8 cellular contexts compared by ENCODE assay signal in the genomic region with DNA sequence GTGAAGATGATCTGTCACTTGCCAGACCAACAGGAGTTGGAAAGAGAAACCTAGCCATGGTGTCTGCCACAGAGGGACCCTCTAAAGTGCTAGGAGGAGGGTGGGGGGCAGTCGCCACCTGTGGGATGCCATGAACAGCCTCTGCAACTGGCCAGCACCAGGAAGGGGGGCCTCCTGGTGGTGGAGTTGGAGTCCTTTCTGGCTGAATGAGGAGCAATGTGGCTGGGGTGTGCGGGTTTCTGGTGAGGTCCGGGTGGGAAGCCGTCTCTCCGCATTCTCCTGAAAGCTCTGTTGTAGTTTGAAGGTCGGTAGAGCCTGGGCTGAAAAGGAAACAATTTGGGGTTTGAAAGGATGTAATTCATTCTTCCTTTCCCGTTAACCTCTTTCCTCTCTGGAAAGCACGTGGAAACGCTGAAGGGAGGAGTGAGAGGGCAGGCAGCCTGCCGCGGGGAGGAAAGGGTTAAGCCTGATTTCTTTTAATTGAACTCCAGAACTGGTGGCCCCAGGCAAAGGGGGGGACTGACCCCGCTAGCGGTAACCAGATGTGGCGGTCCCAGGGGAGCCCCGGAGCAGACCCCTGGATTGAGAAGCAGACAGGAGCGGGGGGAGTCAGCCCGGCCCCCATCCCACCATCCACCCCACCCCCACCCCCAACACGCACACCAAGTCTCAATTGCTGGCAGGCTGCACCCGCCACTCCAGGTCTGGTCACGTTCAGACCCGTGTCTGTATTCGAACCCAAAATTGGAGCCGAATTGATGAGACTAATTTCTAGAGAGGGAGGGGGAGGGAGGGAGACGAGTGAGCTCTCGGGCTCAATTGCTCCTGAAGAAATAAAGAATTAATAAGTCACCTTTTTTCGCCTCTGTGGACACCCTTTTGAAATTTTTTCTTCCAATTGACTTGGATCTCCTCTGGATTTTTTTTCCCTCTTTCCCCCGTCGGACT. TPM values are rescaled to one million over a fixed set of nuclear protein-coding genes. Genes with fewer than 3 reads are reported as not detected.
DNase-seq lines count a peak whose midpoint lies in the region; ATAC-seq, FAIRE-seq and TF ChIP-seq lines count a peak whose summit lies in the region.

No MANE protein-coding gene starts in this region.

- no peak overlapping the region for H3K27ac Mint-ChIP-seq in WTC11

- H3K4me3 Mint-ChIP-seq in WTC11, result peak overlapping the region; percentile 77

- CTCF ChIA-PET in WTC11 (lab: Charles Lee), result interaction anchor here (1.0 to 2.8 kb wide), 4 partner anchors 66 to 139 kb away, joined by 3 to 10 read pairs (median 4); no protein-coding TSS in a partner anchor

- H3K36me3 ChIP-seq in right atrium auricular region (no peaks in the 10 kb centered on the region), small intestine (ENCODE audit: control insufficient read depth in 2 of 2, insufficient read depth in 2 of 2, low read length in 2 of 2) (no peaks in the 10 kb centered on the region)

- H3K9me3 Mint-ChIP-seq in WTC11, result no peaks in the 10 kb centered on the region

- POLR2A ChIA-PET in WTC11 (lab: Charles Lee), result no interaction called here

- H3K27me3 ChIP-seq in right atrium auricular region (peaks cover 10 to 21% of the 10 kb centered on the region in 2 donors), small intestine (ENCODE audit: control insufficient read depth in 2 of 2, insufficient read depth in 2 of 2, low read length in 2 of 2) (peaks cover 15 to 16% of the 10 kb centered on the region in 2 donors)

- peak overlapping the region; percentile 67 to 68 for H3K4me3 ChIP-seq in right atrium auricular region
- H3K4me3 ChIP-seq in small intestine (ENCODE audit: low read depth in 1 of 2, low read length in 2 of 2), result peak overlapping the region; percentile 55 to 62

- peaks cover 2 to 62% of the 10 kb centered on the region in 2 donors for H3K4me1 ChIP-seq in right atrium auricular region
- no peaks in the 10 kb centered on the region for H3K4me1 ChIP-seq in small intestine (ENCODE audit: control insufficient read depth in 2 of 2, insufficient read depth in 1 of 2, low read depth in 1 of 2, low read length in 1 of 2)

- ATAC-seq in WTC11, result peak; percentile 4
- ATAC-seq in GM18517 (IDR thresholded peaks at IDR 0.05; ENCODE audit: unreplicated experiment), result no peak

- H3K27ac ChIP-seq in right atrium auricular region (peak overlapping the region; percentile 84 to 90), small intestine (ENCODE audit: low read depth in 1 of 2, low read length in 1 of 2) (peak overlapping the region in 1 of 2 donors; percentile 96)

- peaks cover 96% of the 10 kb centered on the region for H3K27me3 Mint-ChIP-seq in WTC11 (ENCODE audit: low read depth)

- no peaks in the 10 kb centered on the region for H3K36me3 Mint-ChIP-seq in WTC11

- DNase-seq in GM19239 (ENCODE audit: insufficient read length, low spot score) (no peak), WTC11 (ENCODE audit: low spot score) (peak; percentile 60), right atrium auricular region (ENCODE audit: low spot score) (no peak), small intestine (no peak), foreskin melanocyte (no peak), midbrain (lab: John Stamatoyannopoulos, UW) (no peak)
- DNase-seq in effector CD8-positive, alpha-beta T cell (lab: John Stamatoyannopoulos, UW), result no peak

- FAIRE-seq in GM19239 (lab: Jason Lieb, UNC) (peak; percentile 49), small intestine (lab: Jason Lieb, UNC) (no peak)

- peaks cover 56% of the 10 kb centered on the region for H3K4me1 Mint-ChIP-seq in WTC11

- H3K9me3 ChIP-seq in right atrium auricular region (no peaks in the 10 kb centered on the region), small intestine (ENCODE audit: control insufficient read depth, low read depth) (no peaks in the 10 kb centered on the region)

- no peak for TF ChIP-seq CTCF in WTC11 (IDR thresholded peaks at IDR 0.05)
- TF ChIP-seq CTCF in right atrium auricular region (IDR thresholded peaks at IDR 0.05), result no peak

- 13 to 20% (median 15%) methylated on average over 27 to 28 of the region's 28 CpGs for WGBS in small intestine, 3 donors

TF ChIP-seq in WTC11, 78 proteins besides CTCF, POLR2A, EP300 and RAD21 (continues in another document):
- TF ChIP-seq, protein P1, sequence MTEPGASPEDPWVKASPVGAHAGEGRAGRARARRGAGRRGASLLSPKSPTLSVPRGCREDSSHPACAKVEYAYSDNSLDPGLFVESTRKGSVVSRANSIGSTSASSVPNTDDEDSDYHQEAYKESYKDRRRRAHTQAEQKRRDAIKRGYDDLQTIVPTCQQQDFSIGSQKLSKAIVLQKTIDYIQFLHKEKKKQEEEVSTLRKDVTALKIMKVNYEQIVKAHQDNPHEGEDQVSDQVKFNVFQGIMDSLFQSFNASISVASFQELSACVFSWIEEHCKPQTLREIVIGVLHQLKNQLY (CRISPR knock-in tag; IDR thresholded peaks at IDR 0.05), result no peak
- TF ChIP-seq NR1H2 (CRISPR knock-in tag; IDR thresholded peaks at IDR 0.05), result no peak
- no peak for TF ChIP-seq AFF4 (CRISPR knock-in tag; IDR thresholded peaks at IDR 0.05; ENCODE audit: borderline replicate concordance)
- TF ChIP-seq, protein P2, sequence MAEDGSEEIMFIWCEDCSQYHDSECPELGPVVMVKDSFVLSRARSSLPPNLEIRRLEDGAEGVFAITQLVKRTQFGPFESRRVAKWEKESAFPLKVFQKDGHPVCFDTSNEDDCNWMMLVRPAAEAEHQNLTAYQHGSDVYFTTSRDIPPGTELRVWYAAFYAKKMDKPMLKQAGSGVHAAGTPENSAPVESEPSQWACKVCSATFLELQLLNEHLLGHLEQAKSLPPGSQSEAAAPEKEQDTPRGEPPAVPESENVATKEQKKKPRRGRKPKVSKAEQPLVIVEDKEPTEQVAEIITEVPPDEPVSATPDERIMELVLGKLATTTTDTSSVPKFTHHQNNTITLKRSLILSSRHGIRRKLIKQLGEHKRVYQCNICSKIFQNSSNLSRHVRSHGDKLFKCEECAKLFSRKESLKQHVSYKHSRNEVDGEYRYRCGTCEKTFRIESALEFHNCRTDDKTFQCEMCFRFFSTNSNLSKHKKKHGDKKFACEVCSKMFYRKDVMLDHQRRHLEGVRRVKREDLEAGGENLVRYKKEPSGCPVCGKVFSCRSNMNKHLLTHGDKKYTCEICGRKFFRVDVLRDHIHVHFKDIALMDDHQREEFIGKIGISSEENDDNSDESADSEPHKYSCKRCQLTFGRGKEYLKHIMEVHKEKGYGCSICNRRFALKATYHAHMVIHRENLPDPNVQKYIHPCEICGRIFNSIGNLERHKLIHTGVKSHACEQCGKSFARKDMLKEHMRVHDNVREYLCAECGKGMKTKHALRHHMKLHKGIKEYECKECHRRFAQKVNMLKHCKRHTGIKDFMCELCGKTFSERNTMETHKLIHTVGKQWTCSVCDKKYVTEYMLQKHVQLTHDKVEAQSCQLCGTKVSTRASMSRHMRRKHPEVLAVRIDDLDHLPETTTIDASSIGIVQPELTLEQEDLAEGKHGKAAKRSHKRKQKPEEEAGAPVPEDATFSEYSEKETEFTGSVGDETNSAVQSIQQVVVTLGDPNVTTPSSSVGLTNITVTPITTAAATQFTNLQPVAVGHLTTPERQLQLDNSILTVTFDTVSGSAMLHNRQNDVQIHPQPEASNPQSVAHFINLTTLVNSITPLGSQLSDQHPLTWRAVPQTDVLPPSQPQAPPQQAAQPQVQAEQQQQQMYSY (CRISPR knock-in tag; IDR thresholded peaks at IDR 0.05), result no peak
- TF ChIP-seq SOX15 (CRISPR knock-in tag; IDR thresholded peaks at IDR 0.05), result no peak
- TF ChIP-seq E2F4 (CRISPR knock-in tag; IDR thresholded peaks at IDR 0.05; ENCODE audit: borderline replicate concordance, low read depth), result no peak
- no peak for TF ChIP-seq ATF1 (CRISPR knock-in tag; IDR thresholded peaks at IDR 0.05)
- no peak for TF ChIP-seq NR3C1 (CRISPR knock-in tag; conservative IDR thresholded peaks at IDR 0.05; ENCODE audit: low read depth)
- TF ChIP-seq MYBL2 (CRISPR knock-in tag; IDR thresholded peaks at IDR 0.05), result no peak
- TF ChIP-seq ETV6 (CRISPR knock-in tag; IDR thresholded peaks at IDR 0.05), result no peak
- no peak for TF ChIP-seq ZNF219 (CRISPR knock-in tag; IDR thresholded peaks at IDR 0.05; ENCODE audit: borderline replicate concordance)

RNA-seq across cellular contexts. Expression of gene FLI1, which starts 1.8 kb away (rescaled TPM):
- total RNA-seq in WTC11 (2021) (0.39 to 0.63 TPM (median 0.44 TPM) in 3 replicates), right atrium auricular region (10 to 100 TPM; 12.3 to 25.2 TPM)
- polyA plus RNA-seq in small intestine, result 1 to 10 TPM; 2.5 to 8.3 (median 4.9) TPM
